1 cellular context compared by ENCODE assay signal in the genomic region with DNA sequence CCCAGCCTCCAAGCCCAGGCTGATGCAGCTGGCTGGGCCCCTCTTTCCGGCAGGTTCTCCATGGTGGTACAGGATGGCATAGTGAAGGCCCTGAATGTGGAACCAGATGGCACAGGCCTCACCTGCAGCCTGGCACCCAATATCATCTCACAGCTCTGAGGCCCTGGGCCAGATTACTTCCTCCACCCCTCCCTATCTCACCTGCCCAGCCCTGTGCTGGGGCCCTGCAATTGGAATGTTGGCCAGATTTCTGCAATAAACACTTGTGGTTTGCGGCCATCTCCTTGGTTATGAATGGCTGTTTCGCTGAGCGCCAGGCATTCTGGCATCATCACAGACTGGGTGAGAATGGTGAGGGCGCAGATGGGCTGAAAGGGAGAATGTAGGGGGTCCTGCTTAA.
TF ChIP-seq lines count a peak whose summit lies in the region.

No MANE protein-coding gene starts in this region.

TF ChIP-seq in IMR-90, 13 proteins besides CTCF, POLR2A, EP300 and RAD21:
- TF ChIP-seq CEBPB (IDR thresholded peaks at IDR 0.05; ENCODE audit: low read depth, low read length), result no peak
- no peak for TF ChIP-seq BHLHE40 (IDR thresholded peaks at IDR 0.05; ENCODE audit: low read depth, low read length)
- TF ChIP-seq MXI1 (IDR thresholded peaks at IDR 0.05; ENCODE audit: borderline replicate concordance, low read depth, low read length), result no peak
- no peak for TF ChIP-seq NFE2L2 (IDR thresholded peaks at IDR 0.05; ENCODE audit: low read depth, low read length)
- no peak for TF ChIP-seq SMC3 (IDR thresholded peaks at IDR 0.05; ENCODE audit: low read depth, low read length)
- TF ChIP-seq MAZ (IDR thresholded peaks at IDR 0.05; ENCODE audit: borderline replicate concordance, low read depth, low read length), result no peak
- no peak for TF ChIP-seq MAFK (IDR thresholded peaks at IDR 0.05; ENCODE audit: low read depth, low read length)
- no peak for TF ChIP-seq CHD1 (IDR thresholded peaks at IDR 0.05; ENCODE audit: low read depth, low read length)
- TF ChIP-seq FOS (IDR thresholded peaks at IDR 0.05; ENCODE audit: low read depth, low read length), result no peak
- no peak for TF ChIP-seq RCOR1 (IDR thresholded peaks at IDR 0.05; ENCODE audit: insufficient replicate concordance, low read length)
- no peak for TF ChIP-seq ELK1 (IDR thresholded peaks at IDR 0.05; ENCODE audit: borderline replicate concordance, low read depth, low read length)
- TF ChIP-seq, protein P1, sequence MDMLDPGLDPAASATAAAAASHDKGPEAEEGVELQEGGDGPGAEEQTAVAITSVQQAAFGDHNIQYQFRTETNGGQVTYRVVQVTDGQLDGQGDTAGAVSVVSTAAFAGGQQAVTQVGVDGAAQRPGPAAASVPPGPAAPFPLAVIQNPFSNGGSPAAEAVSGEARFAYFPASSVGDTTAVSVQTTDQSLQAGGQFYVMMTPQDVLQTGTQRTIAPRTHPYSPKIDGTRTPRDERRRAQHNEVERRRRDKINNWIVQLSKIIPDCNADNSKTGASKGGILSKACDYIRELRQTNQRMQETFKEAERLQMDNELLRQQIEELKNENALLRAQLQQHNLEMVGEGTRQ (IDR thresholded peaks at IDR 0.05; ENCODE audit: low read depth, low read length), result no peak
- TF ChIP-seq RFX5 (IDR thresholded peaks at IDR 0.05; ENCODE audit: low read depth, low read length), result no peak
